In genomic region chr3:70776081-70776480, GRCh38 we compare ENCODE assay signal across 21 cellular contexts.
DNase-seq lines count a peak whose midpoint lies in the region; ATAC-seq and TF ChIP-seq lines count a peak whose summit lies in the region.
"Had no signal": no experiment of that assay in that cellular context is flagged by ENCODE, and none has a peak within 500 bp of the region (broad histone marks: within the 10 kb centered on the region; RNA-seq: fewer than 3 reads in every experiment).

No MANE protein-coding gene starts in this region.

- no peaks in the 10 kb centered on the region for H3K27me3 Mint-ChIP-seq in HFFc6 (ENCODE audit: insufficient read depth)

- intact Hi-C loops in sciatic nerve (cut with DNase I): no loop called here

- no peaks in the 10 kb centered on the region for H3K36me3 Mint-ChIP-seq in HFFc6 (ENCODE audit: low read depth)
- H3K36me3 Mint-ChIP-seq: CD14-positive monocyte; CD4-positive, alpha-beta memory T cell; CD4-positive, CD25-positive, alpha-beta regulatory T cell; CD8-positive, alpha-beta memory T cell had no signal

- no peak overlapping the region for H3K27ac Mint-ChIP-seq in HFFc6
- H3K27ac Mint-ChIP-seq: CD14-positive monocyte; CD4-positive, alpha-beta memory T cell; CD4-positive, CD25-positive, alpha-beta regulatory T cell; CD8-positive, alpha-beta memory T cell had no signal

- no peak overlapping the region for H3K4me3 Mint-ChIP-seq in HFFc6
- H3K4me3 Mint-ChIP-seq: CD14-positive monocyte; CD4-positive, alpha-beta memory T cell; CD4-positive, CD25-positive, alpha-beta regulatory T cell; CD8-positive, alpha-beta memory T cell had no signal

- peaks cover 10% of the 10 kb centered on the region for H3K4me1 Mint-ChIP-seq in HFFc6 (ENCODE audit: low read depth)
- H3K4me1 Mint-ChIP-seq: CD14-positive monocyte; CD4-positive, alpha-beta memory T cell; CD4-positive, CD25-positive, alpha-beta regulatory T cell; CD8-positive, alpha-beta memory T cell had no signal

- no peak for TF ChIP-seq CTCF in HFFc6 (IDR thresholded peaks at IDR 0.05)

- no peak for ATAC-seq in sciatic nerve

- peak; percentile 23 to 75 for DNase-seq in dermis microvascular lymphatic vessel endothelial cell (ENCODE audit: low read depth in 2 of 2)
- DNase-seq in lung microvascular endothelial cell (ENCODE audit: low read depth in 2 of 2): peak; percentile 15 to 59
- DNase-seq in HFFc6: no peak
- DNase-seq in sciatic nerve (ENCODE audit: low spot score): no peak
- no peak for DNase-seq in GM03348 (ENCODE audit: low spot score)
- DNase-seq: 8988T; ACHN; BE2C; C1 segment of cervical spinal cord; CD4-positive, alpha-beta memory T cell; CD4-positive, CD25-positive, alpha-beta regulatory T cell; CD8-positive, alpha-beta memory T cell; COR-L47; DMS 273 treated with DMSO at 0.1 percent for 48 hours; DMS153; DMS53; DMS79; DND-41; EL; GDM1 had no signal

- no peaks in the 10 kb centered on the region for H3K9me3 Mint-ChIP-seq in HFFc6

Comparison
In these comparisons a context has a peak if more than half of its experiments do, and no peak if none do; other contexts are left out.
1. DNase-seq: peak in dermis microvascular lymphatic vessel endothelial cell (2 of 2) and lung microvascular endothelial cell (2 of 2); none in HFFc6 (single experiment), sciatic nerve (single experiment) and GM03348 (single experiment).